2 cellular contexts compared by ENCODE assay signal in the genomic region with DNA sequence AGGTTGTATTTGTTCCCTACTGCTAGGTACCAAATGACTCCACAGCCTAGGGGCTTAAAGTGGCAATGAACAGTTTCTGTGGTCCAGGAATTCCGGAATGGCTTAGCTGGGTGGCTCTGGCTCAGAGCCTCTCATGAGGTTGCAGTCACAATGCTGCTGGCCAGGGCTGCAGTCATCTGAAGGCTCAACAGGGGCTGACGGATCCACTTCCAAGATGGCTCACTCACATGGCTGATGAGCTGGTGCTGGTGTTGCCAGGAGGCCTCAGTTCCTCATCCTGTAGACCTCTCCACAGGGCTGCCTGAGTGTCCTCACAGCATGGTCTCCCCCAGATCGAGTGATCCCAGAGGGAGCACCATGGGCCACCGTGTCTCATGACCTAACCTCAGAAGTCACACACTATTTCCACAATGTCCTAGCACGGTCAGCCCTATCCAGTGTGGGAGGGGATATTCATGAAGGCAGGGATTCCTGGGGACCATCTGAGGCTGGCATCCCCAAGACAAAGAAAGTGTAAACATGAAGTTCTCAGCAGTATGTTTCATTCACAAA.
A peak's percentile ranks its signal among the peaks of the same experiment; 100 is the strongest.
TF ChIP-seq lines count a peak whose summit lies in the region.

No MANE protein-coding gene starts in this region.

TF ChIP-seq in IMR-90, 13 proteins besides CTCF, POLR2A, EP300 and RAD21:
- TF ChIP-seq FOS (IDR thresholded peaks at IDR 0.05; ENCODE audit: low read depth, low read length) (no peak), MXI1 (IDR thresholded peaks at IDR 0.05; ENCODE audit: borderline replicate concordance, low read depth, low read length) (no peak), MAZ (IDR thresholded peaks at IDR 0.05; ENCODE audit: borderline replicate concordance, low read depth, low read length) (no peak), CHD1 (IDR thresholded peaks at IDR 0.05; ENCODE audit: low read depth, low read length) (no peak), RFX5 (IDR thresholded peaks at IDR 0.05; ENCODE audit: low read depth, low read length) (no peak), NFE2L2 (IDR thresholded peaks at IDR 0.05; ENCODE audit: low read depth, low read length) (no peak), CEBPB (IDR thresholded peaks at IDR 0.05; ENCODE audit: low read depth, low read length) (no peak), MAFK (IDR thresholded peaks at IDR 0.05; ENCODE audit: low read depth, low read length) (no peak), RCOR1 (IDR thresholded peaks at IDR 0.05; ENCODE audit: insufficient replicate concordance, low read length) (no peak), BHLHE40 (IDR thresholded peaks at IDR 0.05; ENCODE audit: low read depth, low read length) (no peak), SMC3 (IDR thresholded peaks at IDR 0.05; ENCODE audit: low read depth, low read length) (no peak)
- TF ChIP-seq, protein P1, sequence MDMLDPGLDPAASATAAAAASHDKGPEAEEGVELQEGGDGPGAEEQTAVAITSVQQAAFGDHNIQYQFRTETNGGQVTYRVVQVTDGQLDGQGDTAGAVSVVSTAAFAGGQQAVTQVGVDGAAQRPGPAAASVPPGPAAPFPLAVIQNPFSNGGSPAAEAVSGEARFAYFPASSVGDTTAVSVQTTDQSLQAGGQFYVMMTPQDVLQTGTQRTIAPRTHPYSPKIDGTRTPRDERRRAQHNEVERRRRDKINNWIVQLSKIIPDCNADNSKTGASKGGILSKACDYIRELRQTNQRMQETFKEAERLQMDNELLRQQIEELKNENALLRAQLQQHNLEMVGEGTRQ (IDR thresholded peaks at IDR 0.05; ENCODE audit: low read depth, low read length): no peak
- TF ChIP-seq, protein P2, sequence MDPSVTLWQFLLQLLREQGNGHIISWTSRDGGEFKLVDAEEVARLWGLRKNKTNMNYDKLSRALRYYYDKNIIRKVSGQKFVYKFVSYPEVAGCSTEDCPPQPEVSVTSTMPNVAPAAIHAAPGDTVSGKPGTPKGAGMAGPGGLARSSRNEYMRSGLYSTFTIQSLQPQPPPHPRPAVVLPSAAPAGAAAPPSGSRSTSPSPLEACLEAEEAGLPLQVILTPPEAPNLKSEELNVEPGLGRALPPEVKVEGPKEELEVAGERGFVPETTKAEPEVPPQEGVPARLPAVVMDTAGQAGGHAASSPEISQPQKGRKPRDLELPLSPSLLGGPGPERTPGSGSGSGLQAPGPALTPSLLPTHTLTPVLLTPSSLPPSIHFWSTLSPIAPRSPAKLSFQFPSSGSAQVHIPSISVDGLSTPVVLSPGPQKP (IDR thresholded peaks at IDR 0.05; ENCODE audit: borderline replicate concordance, low read depth, low read length): no peak

TF ChIP-seq in HepG2, 621 proteins besides CTCF, POLR2A, EP300 and RAD21:
- TF ChIP-seq FOSL2 (CRISPR knock-in tag; IDR thresholded peaks at IDR 0.05) (no peak), ZNF569 (CRISPR knock-in tag; IDR thresholded peaks at IDR 0.05; ENCODE audit: borderline replicate concordance) (no peak), ZNF263 (CRISPR knock-in tag; IDR thresholded peaks at IDR 0.05) (peak; percentile 70)
